In the genomic region with DNA sequence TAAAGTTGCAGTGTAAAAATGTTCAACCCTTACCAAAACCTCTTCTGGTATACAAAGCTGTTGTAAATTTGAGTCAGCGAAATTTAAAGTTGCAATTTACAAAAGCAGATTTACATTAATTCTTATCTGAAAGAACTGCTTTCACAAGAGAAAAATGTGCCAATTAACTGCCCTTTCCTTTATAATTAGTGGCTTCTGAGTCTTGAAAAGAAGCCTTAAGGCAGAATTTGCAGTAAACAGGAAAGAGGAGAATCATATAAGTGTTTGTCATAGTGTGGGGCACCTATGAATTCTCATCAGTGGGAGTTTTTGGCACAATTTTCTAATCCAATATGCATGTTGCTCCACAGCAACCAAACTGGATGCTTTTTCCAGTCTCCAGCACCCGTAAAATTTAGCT, we compare ENCODE assay signal across 24 cellular contexts.
"Had no signal": no experiment of that assay in that cellular context is flagged by ENCODE, and none has a peak within 500 bp of the region (broad histone marks: within the 10 kb centered on the region; RNA-seq: fewer than 3 reads in every experiment).

No MANE protein-coding gene starts in this region.

- H3K4me3 ChIP-seq: coronary artery, dorsolateral prefrontal cortex had no signal

- H3K27ac ChIP-seq: brain microvascular endothelial cell, coronary artery, dorsolateral prefrontal cortex had no signal

- DNase-seq: activated CD4-positive, alpha-beta memory T cell treated with anti-CD3 and anti-CD28 coated beads for 36 hours; activated CD4-positive, alpha-beta T cell treated with anti-CD3 and anti-CD28 coated beads for 36 hours; activated CD4-positive, alpha-beta T cell treated with anti-CD3 and anti-CD28 coated beads, Interleukin-2, amount 10 ng/mL, durations not matched to agents 24 days and 14 days; activated CD4-positive, CD25-positive, alpha-beta regulatory T cell; activated CD4-positive, CD25-positive, alpha-beta regulatory T cell treated with anti-CD3 and anti-CD28 coated beads, Interleukin-2, amount 50 U/mL, for 72 hours; activated CD8-positive, alpha-beta memory T cell treated with anti-CD3 and anti-CD28 coated beads, Interleukin-2, amount 10 ng/mL, durations not matched to agents 7 days and 5 days; activated CD8-positive, alpha-beta memory T cell treated with anti-CD3 and anti-CD28 coated beads, Interleukin-2, amount 50 U/mL, for 4 hours; activated CD8-positive, alpha-beta T cell treated with anti-CD3 and anti-CD28 coated beads, Interleukin-2, amount 10 ng/mL, durations not matched to agents 7 days and 5 days; activated gamma-delta T cell; activated naive CD4-positive, alpha-beta T cell; activated naive CD4-positive, alpha-beta T cell treated with anti-CD3 and anti-CD28 coated beads, Interleukin-2, amount 10 ng/mL, durations not matched to agents 7 days and 5 days; activated naive CD8-positive, alpha-beta T cell treated with anti-CD3 and anti-CD28 coated beads, Interleukin-2, amount 10 ng/mL, durations not matched to agents 7 days and 5 days; activated T-cell treated with anti-CD3 and anti-CD28 coated beads, Interleukin-2, amount 50 U/mL, for 24 hours; activated T-cell treated with anti-CD3 and anti-CD28 coated beads, Interleukin-2, amount 50 U/mL, for 72 hours; amniotic stem cell; anterior cingulate cortex; brain microvascular endothelial cell; dorsolateral prefrontal cortex; effector memory CD4-positive, alpha-beta T cell; endodermal cell; foreskin fibroblast; head of caudate nucleus; T-helper 2 cell had no signal

- H3K36me3 ChIP-seq: brain microvascular endothelial cell had no signal

- H3K27me3 ChIP-seq: brain microvascular endothelial cell, dorsolateral prefrontal cortex had no signal
